Comparison of ENCODE assay signal across 7 cellular contexts in genomic region chr2:27881815-27882583, GRCh38. TPM values are rescaled to one million over a fixed set of nuclear protein-coding genes. Genes with fewer than 3 reads are reported as not detected.
DNase-seq lines count a peak whose midpoint lies in the region; TF ChIP-seq lines count a peak whose summit lies in the region.
"Not testable (repeated sequence)": the region's sequence is repeated elsewhere in the genome, so short reads cannot be mapped to it uniquely, and the experiment has no call there.

No MANE protein-coding gene starts in this region.

- not testable (repeated sequence) for H3K79me1 ChIP-seq in mesenchymal stem cell (replicated peaks; ENCODE audit: low read length, poor library complexity, severe bottlenecking)

- in situ Hi-C loops in Caki2 (cut with HindIII; ENCODE audit: low pct_unique_long_range_greater_than_20kb, low sequenced_read_pairs): not testable (repeated sequence)

- not testable (repeated sequence) for H2BK5ac ChIP-seq in mesenchymal stem cell (ENCODE audit: low read depth, low read length, poor library complexity, severe bottlenecking)

- H3K36me3 ChIP-seq in SK-N-SH (replicated peaks in 1 of 2; ENCODE audit: control insufficient read depth in 1 of 2, insufficient read depth in 2 of 2, low read length in 1 of 2); mesenchymal stem cell (ENCODE audit: control insufficient read depth in 1 of 2, insufficient read depth in 2 of 2, low read depth in 1 of 2, low read length in 2 of 2): not testable (repeated sequence)

- TF ChIP-seq CTCF in SK-N-SH (IDR thresholded peaks at IDR 0.05): not testable (repeated sequence)

- H3K36me3 Mint-ChIP-seq in stimulated activated naive CD8-positive, alpha-beta T cell treated with anti-CD3 and anti-CD28 coated beads, Interleukin-15, Interleukin-2, amounts not matched to agents 100 ng/mL and 50 ng/mL, for 24 hours (ENCODE audit: low read depth): not testable (repeated sequence)

- POLR2A ChIA-PET in SK-N-SH (lab: Yijun Ruan, JAX): not testable (repeated sequence)

- H3K79me2 ChIP-seq in SK-N-SH (ENCODE audit: insufficient read depth): not testable (repeated sequence)

- peak overlapping the region; percentile 9 for H3K27ac Mint-ChIP-seq in stimulated activated naive CD8-positive, alpha-beta T cell treated with anti-CD3 and anti-CD28 coated beads, Interleukin-15, Interleukin-2, amounts not matched to agents 100 ng/mL and 50 ng/mL, for 24 hours

- H2BK12ac ChIP-seq in mesenchymal stem cell (ENCODE audit: low read length in 2 of 2): not testable (repeated sequence)

- not testable (repeated sequence) for H3K4me1 Mint-ChIP-seq in stimulated activated naive CD8-positive, alpha-beta T cell treated with anti-CD3 and anti-CD28 coated beads, Interleukin-15, Interleukin-2, amounts not matched to agents 100 ng/mL and 50 ng/mL, for 24 hours (ENCODE audit: low read depth)

- WGBS in SK-N-SH (ENCODE audit: low lambda C conversion rate): 69% methylated on average over 4 of the region's 4 CpGs
- 92% methylated on average over 3 of the region's 4 CpGs for WGBS in mesenchymal stem cell

- peaks cover 18% of the 10 kb centered on the region for H3F3A ChIP-seq in SK-N-SH (replicated peaks; ENCODE audit: insufficient read depth)

- not testable (repeated sequence) for H3K27ac ChIP-seq in SK-N-SH (ENCODE audit: low read depth in 2 of 2, low read length in 1 of 2)
- peak overlapping the region; percentile 40 for H3K27ac ChIP-seq in mesenchymal stem cell (ENCODE audit: low read length, poor library complexity, severe bottlenecking)

- H3K9ac ChIP-seq in SK-N-SH; mesenchymal stem cell (ENCODE audit: low read length): not testable (repeated sequence)

- H3K9me3 ChIP-seq in SK-N-SH: not testable (repeated sequence)
- H3K9me3 ChIP-seq in mesenchymal stem cell (ENCODE audit: control insufficient read depth, low read length): peaks cover 22% of the 10 kb centered on the region

- not testable (repeated sequence) for TF ChIP-seq RAD21 in SK-N-SH (IDR thresholded peaks at IDR 0.05; ENCODE audit: low read length)

- not testable (repeated sequence) for H3K18ac ChIP-seq in mesenchymal stem cell (ENCODE audit: low read depth in 1 of 2, low read length in 2 of 2)

- H3K4me1 ChIP-seq in SK-N-SH (ENCODE audit: control insufficient read depth in 1 of 2, insufficient read depth in 2 of 2, low read depth in 1 of 2, low read length in 1 of 2): peaks cover 4 to 15% of the 10 kb centered on the region in 2 experiments; a peak in 3 of 4 replicates
- not testable (repeated sequence) for H3K4me1 ChIP-seq in mesenchymal stem cell (ENCODE audit: control insufficient read depth, insufficient read depth, low read depth, low read length)

- TF ChIP-seq EP300 in SK-N-SH (IDR thresholded peaks at IDR 0.05; ENCODE audit: borderline replicate concordance in 1 of 2, low read depth in 1 of 2, low read length in 1 of 2): not testable (repeated sequence)

- not testable (repeated sequence) for H3K4me2 ChIP-seq in SK-N-SH; mesenchymal stem cell (ENCODE audit: low read length, poor library complexity, severe bottlenecking)

- CTCF ChIA-PET in SK-N-SH (lab: Yijun Ruan, JAX): interaction anchor here (0.6 to 1.3 kb wide), 4 partner anchors 38 to 428 kb away, joined by 3 read pairs; no protein-coding TSS in a partner anchor

- not testable (repeated sequence) for H4K8ac ChIP-seq in mesenchymal stem cell (ENCODE audit: low read length)

- DNase-seq in Caki2 (ENCODE audit: low read depth) (peak; percentile 86), ELR (ENCODE audit: low read depth) (peak; percentile 46), M059J (ENCODE audit: low read depth) (peak; percentile 72), glomerular visceral epithelial cell (ENCODE audit: extremely low spot score) (peak; percentile 75)
- not testable (repeated sequence) for DNase-seq in SK-N-SH, mesenchymal stem cell

- H4K20me1 ChIP-seq in SK-N-SH (ENCODE audit: insufficient read depth): not testable (repeated sequence)

- not testable (repeated sequence) for H4K91ac ChIP-seq in mesenchymal stem cell (ENCODE audit: low read length)

- not testable (repeated sequence) for H3K23ac ChIP-seq in mesenchymal stem cell (ENCODE audit: low read length in 2 of 2)

- not testable (repeated sequence) for H3K14ac ChIP-seq in mesenchymal stem cell (ENCODE audit: low read length in 2 of 2)

- H2BK120ac ChIP-seq in mesenchymal stem cell (ENCODE audit: low read depth, low read length): not testable (repeated sequence)

- not testable (repeated sequence) for H2AFZ ChIP-seq in SK-N-SH (ENCODE audit: low read depth); mesenchymal stem cell (ENCODE audit: low read depth, low read length)

- peaks cover 10% of the 10 kb centered on the region for H3K9me3 Mint-ChIP-seq in stimulated activated naive CD8-positive, alpha-beta T cell treated with anti-CD3 and anti-CD28 coated beads, Interleukin-15, Interleukin-2, amounts not matched to agents 100 ng/mL and 50 ng/mL, for 24 hours

- H3K4me3 ChIP-seq in SK-N-SH (ENCODE audit: low read depth in 2 of 2, low read length in 1 of 2); mesenchymal stem cell (ENCODE audit: insufficient read depth in 1 of 2, low read depth in 1 of 2, low read length in 2 of 2): not testable (repeated sequence)

- not testable (repeated sequence) for H3K4ac ChIP-seq in mesenchymal stem cell (ENCODE audit: low read depth in 1 of 2, low read length in 2 of 2)

- not testable (repeated sequence) for H3K4me3 Mint-ChIP-seq in stimulated activated naive CD8-positive, alpha-beta T cell treated with anti-CD3 and anti-CD28 coated beads, Interleukin-15, Interleukin-2, amounts not matched to agents 100 ng/mL and 50 ng/mL, for 24 hours

- H3K27me3 Mint-ChIP-seq in stimulated activated naive CD8-positive, alpha-beta T cell treated with anti-CD3 and anti-CD28 coated beads, Interleukin-15, Interleukin-2, amounts not matched to agents 100 ng/mL and 50 ng/mL, for 24 hours: not testable (repeated sequence)

- H3K9me2 ChIP-seq in SK-N-SH: not testable (repeated sequence)

- not testable (repeated sequence) for H2BK15ac ChIP-seq in mesenchymal stem cell (ENCODE audit: low read depth, poor library complexity, severe bottlenecking)

- peak overlapping the region; percentile 73 for H2AK5ac ChIP-seq in mesenchymal stem cell (ENCODE audit: low read length, severe bottlenecking)

- H3K27me3 ChIP-seq in SK-N-SH (ENCODE audit: insufficient read depth); mesenchymal stem cell (ENCODE audit: control insufficient read depth in 1 of 2, insufficient read depth in 1 of 2, low read length in 2 of 2): not testable (repeated sequence)

TF ChIP-seq in SK-N-SH, 30 proteins besides CTCF, POLR2A, EP300 and RAD21:
- TF ChIP-seq NFIC (IDR thresholded peaks at IDR 0.05; ENCODE audit: borderline replicate concordance): 0 out of 2 replicates have a peak, but pooled peaks have one; percentile 13

RNA-seq across cellular contexts. Expression of gene RBKS, which starts 8.2 kb away (rescaled TPM):
- 4.4 and 12.5 TPM in 2 replicates for total RNA-seq in Caki2 (2014; rRNA removed; shearing (Covaris generic); ENCODE audit: low replicate concordance)
- 3.2 and 4.9 TPM in 2 replicates for total RNA-seq in M059J (2014; rRNA removed; shearing (Covaris generic))
- 7.2 and 7.4 TPM in 2 replicates for polyA plus RNA-seq in SK-N-SH (2012; rRNA removed)
- 5.9 TPM in 2 replicates for polyA plus RNA-seq in SK-N-SH (2012; cell fraction: cytosol; rRNA removed)
- polyA plus RNA-seq in SK-N-SH (2012; cell fraction: nucleus; rRNA removed): 19.1 and 23.8 TPM in 2 replicates
- polyA plus RNA-seq in mesenchymal stem cell (2013, experiment 1 of 2): 0.72 TPM
- polyA plus RNA-seq in mesenchymal stem cell (2013, experiment 2 of 2): 0.67 TPM

RNA-seq across cellular contexts. Expression of gene BABAM2, which starts 8.5 kb away (rescaled TPM):
- total RNA-seq in Caki2 (2014; rRNA removed; shearing (Covaris generic); ENCODE audit: low replicate concordance): 39.0 and 47.4 TPM in 2 replicates
- 41.8 and 51.8 TPM in 2 replicates for total RNA-seq in M059J (2014; rRNA removed; shearing (Covaris generic))
- polyA plus RNA-seq in SK-N-SH (2012; rRNA removed): 28.5 and 34.0 TPM in 2 replicates
- 28.4 and 31.3 TPM in 2 replicates for polyA plus RNA-seq in SK-N-SH (2012; cell fraction: cytosol; rRNA removed)
- 19.9 and 24.1 TPM in 2 replicates for polyA plus RNA-seq in SK-N-SH (2012; cell fraction: nucleus; rRNA removed)
- 34.4 TPM for polyA plus RNA-seq in mesenchymal stem cell (2013, experiment 1 of 2)
- 34.0 TPM for polyA plus RNA-seq in mesenchymal stem cell (2013, experiment 2 of 2)
